Comparison of ENCODE assay signal across 15 cellular contexts in genomic region chr5:141839015-141839513, GRCh38. TPM values are rescaled to one million over a fixed set of nuclear protein-coding genes. Genes with fewer than 3 reads are reported as not detected.
DNase-seq lines count a peak whose midpoint lies in the region; ATAC-seq and TF ChIP-seq lines count a peak whose summit lies in the region.
"Had no signal": no experiment of that assay in that cellular context is flagged by ENCODE, and none has a peak within 500 bp of the region (broad histone marks: within the 10 kb centered on the region; RNA-seq: fewer than 3 reads in every experiment).

No MANE protein-coding gene starts in this region.

- H3K27me3 ChIP-seq in iPS-15b (ENCODE audit: control insufficient read depth, insufficient read depth, low read length) (no peaks in the 10 kb centered on the region), suprapubic skin (peaks cover 11% of the 10 kb centered on the region)

- peak; percentile 52 for ATAC-seq in activated CD4-positive, alpha-beta T cell treated with anti-CD3 and anti-CD28 coated beads for 36 hours
- ATAC-seq in GM19467 (IDR thresholded peaks at IDR 0.05; ENCODE audit: unreplicated experiment) (no peak), HG03520 (IDR thresholded peaks at IDR 0.05; ENCODE audit: unreplicated experiment) (no peak)
- ATAC-seq: activated naive CD8-positive, alpha-beta T cell treated with anti-CD3 and anti-CD28 coated beads, Interleukin-2, amount 50 U/mL, for 24 hours; natural killer cell had no signal

- no peaks in the 10 kb centered on the region for H3K9me3 Mint-ChIP-seq in activated CD4-positive, alpha-beta T cell treated with anti-CD3 and anti-CD28 coated beads for 36 hours (ENCODE audit: low read depth)
- H3K9me3 Mint-ChIP-seq in activated T-helper 1 cell treated with anti-CD3 and anti-CD28 coated beads, Interleukin-12 subunit alpha, Interleukin-12 subunit beta, Interleukin-2, Interleukin-4 antibody, amounts not matched to agents 30 ng/mL and 10 ng/mL and 1 ng/mL, durations not matched to agents 14 hours and 24 hours and 36 hours, result no peaks in the 10 kb centered on the region
- H3K9me3 Mint-ChIP-seq: activated naive CD8-positive, alpha-beta T cell treated with anti-CD3 and anti-CD28 coated beads, Interleukin-2, amount 50 U/mL, for 24 hours; natural killer cell had no signal

- H3K4me1 Mint-ChIP-seq in activated CD4-positive, alpha-beta T cell treated with anti-CD3 and anti-CD28 coated beads for 36 hours, result peaks cover 14% of the 10 kb centered on the region
- H3K4me1 Mint-ChIP-seq in activated T-helper 1 cell treated with anti-CD3 and anti-CD28 coated beads, Interleukin-12 subunit alpha, Interleukin-12 subunit beta, Interleukin-2, Interleukin-4 antibody, amounts not matched to agents 30 ng/mL and 10 ng/mL and 1 ng/mL, durations not matched to agents 14 hours and 24 hours and 36 hours (ENCODE audit: low read depth), result peaks cover 5% of the 10 kb centered on the region
- H3K4me1 Mint-ChIP-seq: natural killer cell had no signal

- CTCF ChIA-PET in activated CD4-positive, alpha-beta T cell treated with anti-CD3 and anti-CD28 coated beads for 36 hours (lab: Charles Lee), result interaction anchor here (0.7 to 2.0 kb wide), 3 partner anchors 13 to 147 kb away, joined by 3 to 6 read pairs (median 5); no protein-coding TSS in a partner anchor

- H3K27ac Mint-ChIP-seq in activated CD4-positive, alpha-beta T cell treated with anti-CD3 and anti-CD28 coated beads for 36 hours, result peak overlapping the region; percentile 75
- H3K27ac Mint-ChIP-seq in activated T-helper 1 cell treated with anti-CD3 and anti-CD28 coated beads, Interleukin-12 subunit alpha, Interleukin-12 subunit beta, Interleukin-2, Interleukin-4 antibody, amounts not matched to agents 30 ng/mL and 10 ng/mL and 1 ng/mL, durations not matched to agents 14 hours and 24 hours and 36 hours, result peak overlapping the region; percentile 40
- H3K27ac Mint-ChIP-seq: activated naive CD8-positive, alpha-beta T cell treated with anti-CD3 and anti-CD28 coated beads, Interleukin-2, amount 50 U/mL, for 24 hours; natural killer cell had no signal

- no peak overlapping the region for H3K9ac ChIP-seq in iPS-15b (ENCODE audit: low read depth, low read length)

- peak overlapping the region; percentile 10 for H3K27ac ChIP-seq in suprapubic skin
- H3K27ac ChIP-seq: 22Rv1 had no signal

- POLR2A ChIA-PET in activated CD4-positive, alpha-beta T cell treated with anti-CD3 and anti-CD28 coated beads for 36 hours (lab: Charles Lee), result no interaction called here

- TF ChIP-seq POLR2A in suprapubic skin (IDR thresholded peaks at IDR 0.05), result no peak

- WGBS in suprapubic skin, result 33% methylated on average over 11 of the region's 11 CpGs

- H3K4me3 ChIP-seq in iPS-15b (ENCODE audit: low read depth, low read length) (peak overlapping the region; percentile 40), suprapubic skin (no peak overlapping the region)

- H3K36me3 ChIP-seq in iPS-15b (ENCODE audit: control insufficient read depth, insufficient read depth, low read length) (no peaks in the 10 kb centered on the region), suprapubic skin (no peaks in the 10 kb centered on the region)

- H3K4me3 Mint-ChIP-seq in activated CD4-positive, alpha-beta T cell treated with anti-CD3 and anti-CD28 coated beads for 36 hours, result no peak overlapping the region
- no peak overlapping the region for H3K4me3 Mint-ChIP-seq in activated T-helper 1 cell treated with anti-CD3 and anti-CD28 coated beads, Interleukin-12 subunit alpha, Interleukin-12 subunit beta, Interleukin-2, Interleukin-4 antibody, amounts not matched to agents 30 ng/mL and 10 ng/mL and 1 ng/mL, durations not matched to agents 14 hours and 24 hours and 36 hours
- H3K4me3 Mint-ChIP-seq: activated naive CD8-positive, alpha-beta T cell treated with anti-CD3 and anti-CD28 coated beads, Interleukin-2, amount 50 U/mL, for 24 hours; natural killer cell had no signal

- peaks cover 2% of the 10 kb centered on the region for H3K27me3 Mint-ChIP-seq in activated CD4-positive, alpha-beta T cell treated with anti-CD3 and anti-CD28 coated beads for 36 hours
- H3K27me3 Mint-ChIP-seq in activated T-helper 1 cell treated with anti-CD3 and anti-CD28 coated beads, Interleukin-12 subunit alpha, Interleukin-12 subunit beta, Interleukin-2, Interleukin-4 antibody, amounts not matched to agents 30 ng/mL and 10 ng/mL and 1 ng/mL, durations not matched to agents 14 hours and 24 hours and 36 hours (ENCODE audit: insufficient read depth), result peaks cover 13% of the 10 kb centered on the region
- H3K27me3 Mint-ChIP-seq: activated naive CD8-positive, alpha-beta T cell treated with anti-CD3 and anti-CD28 coated beads, Interleukin-2, amount 50 U/mL, for 24 hours had no signal

- no peak for TF ChIP-seq EP300 in suprapubic skin (IDR thresholded peaks at IDR 0.05)

- H3K9me3 ChIP-seq in iPS-15b (ENCODE audit: control insufficient read depth, insufficient read depth, low read length) (no peaks in the 10 kb centered on the region), suprapubic skin (no peaks in the 10 kb centered on the region)

- TF ChIP-seq CTCF in suprapubic skin (IDR thresholded peaks at IDR 0.05), result no peak

- no peaks in the 10 kb centered on the region for H3K36me3 Mint-ChIP-seq in activated CD4-positive, alpha-beta T cell treated with anti-CD3 and anti-CD28 coated beads for 36 hours (ENCODE audit: low read depth)
- no peaks in the 10 kb centered on the region for H3K36me3 Mint-ChIP-seq in activated T-helper 1 cell treated with anti-CD3 and anti-CD28 coated beads, Interleukin-12 subunit alpha, Interleukin-12 subunit beta, Interleukin-2, Interleukin-4 antibody, amounts not matched to agents 30 ng/mL and 10 ng/mL and 1 ng/mL, durations not matched to agents 14 hours and 24 hours and 36 hours (ENCODE audit: low read depth)
- H3K36me3 Mint-ChIP-seq: natural killer cell had no signal

- DNase-seq in activated CD4-positive, alpha-beta T cell treated with anti-CD3 and anti-CD28 coated beads for 36 hours, result peak; percentile 33
- DNase-seq in activated CD4-positive, alpha-beta T cell treated with anti-CD3 and anti-CD28 coated beads for 4 hours, result no peak
- DNase-seq in activated T-helper 1 cell treated with anti-CD3 and anti-CD28 coated beads, Interleukin-12 subunit alpha, Interleukin-12 subunit beta, Interleukin-2, Interleukin-4 antibody, amounts not matched to agents 30 ng/mL and 10 ng/mL and 1 ng/mL, durations not matched to agents 14 hours and 24 hours and 36 hours (ENCODE audit: low spot score), result no peak
- no peak for DNase-seq in suprapubic skin (ENCODE audit: low spot score in 2 of 2)
- no peak for DNase-seq in DMS79 treated with DMSO at 0.1 percent for 48 hours (lab: John Stamatoyannopoulos, UW)
- DNase-seq: activated naive CD8-positive, alpha-beta T cell treated with anti-CD3 and anti-CD28 coated beads, Interleukin-2, amount 50 U/mL, for 24 hours; natural killer cell; NCI-H1694 treated with DMSO at 0.1 percent for 48 hours; stimulated activated CD8-positive, alpha-beta memory T cell treated with anti-CD3 and anti-CD28 coated beads, Interleukin-4, amount 100 ng/mL, for 48 hours; T-helper 1 cell had no signal

- H3K4me1 ChIP-seq in iPS-15b (ENCODE audit: control insufficient read depth, insufficient read depth, low read length) (peaks cover 54% of the 10 kb centered on the region), suprapubic skin (peaks cover 43% of the 10 kb centered on the region)

- intact Hi-C loops in activated CD4-positive, alpha-beta T cell treated with anti-CD3 and anti-CD28 coated beads for 36 hours (cut with DNase I, micrococcal nuclease), result no loop called here
- intact Hi-C loops in activated T-helper 1 cell treated with anti-CD3 and anti-CD28 coated beads, Interleukin-12 subunit alpha, Interleukin-12 subunit beta, Interleukin-2, Interleukin-4 antibody, amounts not matched to agents 30 ng/mL and 10 ng/mL and 1 ng/mL, durations not matched to agents 14 hours and 24 hours and 36 hours (cut with micrococcal nuclease), result no loop called here

RNA-seq across cellular contexts. Expression of gene PCDH1, which starts 39.1 kb away (rescaled TPM):
- total RNA-seq in activated CD4-positive, alpha-beta T cell treated with anti-CD3 and anti-CD28 coated beads for 36 hours, result not detected
- total RNA-seq in activated T-helper 1 cell treated with anti-CD3 and anti-CD28 coated beads, Interleukin-12 subunit alpha, Interleukin-12 subunit beta, Interleukin-2, Interleukin-4 antibody, amounts not matched to agents 30 ng/mL and 10 ng/mL and 1 ng/mL, durations not matched to agents 14 hours and 24 hours and 36 hours, result not detected in 2 replicates
- 100 to 1,000 TPM in 1 of 4 donors, 10 to 100 TPM in 3; 76.2 to 122 (median 89.5) TPM for total RNA-seq in suprapubic skin
- total RNA-seq: activated CD8-positive, alpha-beta memory T cell treated with anti-CD3 and anti-CD28 coated beads for 36 hours had no signal

Comparison
In these comparisons a context has a peak if more than half of its experiments do, and no peak if none do; other contexts are left out.
1. RNA of gene PCDH1, which starts 39.1 kb away (total RNA-seq): 76.2 to 122 TPM in suprapubic skin; not detected in activated CD4-positive, alpha-beta T cell treated with anti-CD3 and anti-CD28 coated beads for 36 hours and not detected in activated T-helper 1 cell treated with anti-CD3 and anti-CD28 coated beads, Interleukin-12 subunit alpha, Interleukin-12 subunit beta, Interleukin-2, Interleukin-4 antibody, amounts not matched to agents 30 ng/mL and 10 ng/mL and 1 ng/mL, durations not matched to agents 14 hours and 24 hours and 36 hours; every median in the first group is over 10 times any median in the second.